Comparison of ENCODE assay signal across 9 cellular contexts in the genomic region with DNA sequence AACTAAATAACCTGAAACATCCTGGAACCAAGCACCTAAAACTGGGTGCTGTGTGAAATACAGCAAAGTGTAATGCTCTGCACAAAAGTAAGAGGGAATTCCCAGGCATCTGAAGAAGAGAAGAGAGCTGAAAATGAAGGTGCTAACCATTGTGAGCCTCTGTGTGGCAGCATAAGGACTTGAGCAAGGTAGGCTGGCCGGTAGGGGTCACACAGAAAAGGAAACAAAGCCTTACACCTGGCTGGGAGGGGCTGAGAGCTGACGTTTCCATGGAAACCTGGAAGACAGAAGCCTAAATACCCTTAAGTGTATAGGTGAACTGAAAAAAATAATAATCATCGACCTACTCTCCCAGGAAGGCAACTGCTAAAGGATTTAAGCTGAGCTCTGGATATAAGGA. TPM values are rescaled to one million over a fixed set of nuclear protein-coding genes. Genes with fewer than 3 reads are reported as not detected.
DNase-seq lines count a peak whose midpoint lies in the region; ATAC-seq and TF ChIP-seq lines count a peak whose summit lies in the region.
"Had no signal": no experiment of that assay in that cellular context is flagged by ENCODE, and none has a peak within 500 bp of the region (broad histone marks: within the 10 kb centered on the region; RNA-seq: fewer than 3 reads in every experiment).

No MANE protein-coding gene starts in this region.

- H3K27me3 Mint-ChIP-seq in Calu3 (ENCODE audit: unreplicated experiment) = no peaks in the 10 kb centered on the region
- H3K27me3 Mint-ChIP-seq in immature natural killer cell (ENCODE audit: low read depth in 3 of 3) = peaks cover 0 to 2% (median 1%) of the 10 kb centered on the region in 3 donors

- H3K9me3 ChIP-seq in OCI-LY3 (ENCODE audit: insufficient read depth, low read length) = 0 out of 2 replicates have a peak, but pooled peaks cover 3% of the 10 kb centered on the region

- BruUV-seq in Calu3 (replicated peaks; lab: Mats Ljungman, UMichigan) = no TSS peak

- H3K27ac Mint-ChIP-seq in Calu3 (ENCODE audit: unreplicated experiment) = peak overlapping the region; percentile 2
- peak overlapping the region in 5 of 6 donors; percentile 1 to 63 (median 23) for H3K27ac Mint-ChIP-seq in immature natural killer cell

- H3K9me3 Mint-ChIP-seq in Calu3 (ENCODE audit: low read depth, unreplicated experiment) (no peaks in the 10 kb centered on the region), immature natural killer cell (no peaks in the 10 kb centered on the region)

- H3K36me3 Mint-ChIP-seq in Calu3 (ENCODE audit: insufficient read depth, unreplicated experiment) = peaks cover 14% of the 10 kb centered on the region
- H3K36me3 Mint-ChIP-seq in immature natural killer cell = peaks cover 12 to 25% (median 23%) of the 10 kb centered on the region in 3 donors

- intact Hi-C loops in Calu3 (cut with micrococcal nuclease; ENCODE audit: unreplicated experiment) (no loop called here), dorsolateral prefrontal cortex (cut with DNase I) (no loop called here)

- H3K9ac ChIP-seq in OCI-LY3 (ENCODE audit: low read length) = no peak overlapping the region

- H3K79me2 ChIP-seq in OCI-LY3 (ENCODE audit: low read length) = peaks cover 45% of the 10 kb centered on the region

- TF ChIP-seq CTCF in Calu3 (IDR thresholded peaks at IDR 0.05; ENCODE audit: unreplicated experiment) (no peak), OCI-LY3 (IDR thresholded peaks at IDR 0.05; ENCODE audit: low read depth, low read length) (peak; percentile 17; the same call in 1 of the 2 replicates), dorsolateral prefrontal cortex (IDR thresholded peaks at IDR 0.05 in 54 of 56, conservative IDR thresholded peaks at IDR 0.05 in 2 of 56; ENCODE audit: low read depth in 1 of 56, partially characterized antibody in 56 of 56) (no peak)

- CTCF ChIA-PET in Calu3 (lab: Charles Lee) = interaction anchor here (1.0 kb wide), 1 partner anchor 13 kb away, joined by 3 read pairs; no protein-coding TSS in a partner anchor

- H3K4me3 ChIP-seq in OCI-LY3 (ENCODE audit: low read length) (no peak overlapping the region), dorsolateral prefrontal cortex (no peak overlapping the region)

- peak; percentile 42 for DNase-seq in Calu3
- DNase-seq in immature natural killer cell = peak in 1 of 3 donors; percentile 12
- DNase-seq in NCI-H2171 (lab: John Stamatoyannopoulos, UW) = no peak
- DNase-seq in dorsolateral prefrontal cortex = no peak
- no peak for DNase-seq in mesenteric fat pad (ENCODE audit: low spot score)

- peaks cover 42% of the 10 kb centered on the region for H3K36me3 ChIP-seq in OCI-LY3 (replicated peaks; ENCODE audit: low read depth, low read length)

- ATAC-seq in HG03354 (IDR thresholded peaks at IDR 0.05; ENCODE audit: poor library complexity, severe bottlenecking, unreplicated experiment) (peak; percentile 50), GM21381 (IDR thresholded peaks at IDR 0.05; ENCODE audit: unreplicated experiment) (no peak)

- no peak overlapping the region for H2AFZ ChIP-seq in OCI-LY3 (ENCODE audit: low read depth, low read length)

- H3K4me1 ChIP-seq in OCI-LY3 (ENCODE audit: low read length) = no peaks in the 10 kb centered on the region

- H3K27ac ChIP-seq in OCI-LY3 (ENCODE audit: low read length) (no peak overlapping the region), dorsolateral prefrontal cortex (no peak overlapping the region)
- H3K27ac ChIP-seq: C4-2B had no signal

- H3K4me3 Mint-ChIP-seq in Calu3 (ENCODE audit: low read depth, unreplicated experiment) = no peak overlapping the region
- H3K4me3 Mint-ChIP-seq in immature natural killer cell = no peak overlapping the region

- H4K20me1 ChIP-seq in OCI-LY3 (ENCODE audit: insufficient read depth, low read length) = peaks cover 19% of the 10 kb centered on the region

- H3K4me1 Mint-ChIP-seq in Calu3 (ENCODE audit: low read depth, unreplicated experiment) (peaks cover 16% of the 10 kb centered on the region), immature natural killer cell (peaks cover 38 to 72% of the 10 kb centered on the region in 2 donors)

- no peak overlapping the region for H3K4me2 ChIP-seq in OCI-LY3 (ENCODE audit: low read length)

- H3K27me3 ChIP-seq in OCI-LY3 (ENCODE audit: low read depth, low read length) (no peaks in the 10 kb centered on the region), dorsolateral prefrontal cortex (no peaks in the 10 kb centered on the region)

RNA-seq across cellular contexts. Expression of a gene that starts 48.6 kb away (rescaled TPM):
- 37.8 and 39.4 TPM in 2 replicates for total RNA-seq in Calu3 (2022)
- polyA plus RNA-seq in immature natural killer cell = 10 to 100 TPM; 31.7 to 67.9 (median 32.4) TPM
- 10 to 100 TPM; 36.5 to 74.2 (median 59.6) TPM for total RNA-seq in dorsolateral prefrontal cortex
- total RNA-seq in mesenteric fat pad = 50.6 TPM
